In the genomic region with DNA sequence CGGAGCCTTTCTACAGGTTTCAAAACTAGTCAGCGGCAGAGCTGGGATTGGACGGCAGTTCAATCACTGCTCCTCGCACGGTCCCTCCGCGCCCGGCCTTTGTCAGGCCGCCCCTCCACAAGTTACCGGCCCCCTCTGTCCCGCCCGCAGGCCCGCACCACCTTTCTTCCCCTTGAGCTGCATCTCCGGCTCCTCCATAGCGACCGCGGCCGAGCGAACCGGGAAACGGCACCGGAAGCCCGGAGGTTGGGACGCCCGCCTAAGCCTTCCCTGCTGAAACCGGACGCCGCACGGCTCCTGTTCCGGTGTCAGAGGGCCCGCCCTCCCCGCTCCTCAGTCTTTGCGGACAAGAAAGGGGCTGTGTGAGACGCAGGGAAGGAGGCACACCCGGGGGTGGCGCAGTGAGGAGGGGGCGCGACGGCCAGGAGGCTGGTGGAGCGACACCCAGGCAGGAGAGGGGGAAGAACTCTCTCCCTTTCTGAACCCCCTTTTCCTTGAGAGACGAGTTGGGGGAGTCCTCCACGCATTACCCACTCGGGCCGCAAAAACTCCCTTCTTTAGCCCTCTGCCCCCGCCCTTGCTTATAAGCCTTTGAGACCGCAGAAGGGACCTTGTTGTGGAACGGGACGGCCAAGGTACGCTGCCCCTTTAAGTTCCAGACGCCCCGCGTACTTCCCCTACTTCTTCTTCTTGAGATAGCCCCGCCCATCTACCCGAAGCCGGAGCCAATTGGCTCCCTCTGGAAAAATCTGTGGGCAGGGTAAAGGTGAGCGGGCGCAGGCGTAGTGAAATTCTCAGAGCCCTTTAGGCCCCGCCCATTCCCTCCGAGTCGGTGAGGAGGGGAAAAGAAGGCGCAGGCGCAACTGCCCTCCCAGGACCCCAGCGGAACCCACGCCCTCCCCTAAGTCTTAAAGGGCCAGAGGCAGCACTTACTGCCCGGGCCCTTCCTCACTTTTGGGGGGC, we compare ENCODE assay signal across 8 cellular contexts. TPM values are rescaled to one million over a fixed set of nuclear protein-coding genes. Genes with fewer than 3 reads are reported as not detected.
DNase-seq lines count a peak whose midpoint lies in the region; ATAC-seq and TF ChIP-seq lines count a peak whose summit lies in the region.

A gene (minus strand): TSS at position 233 of the 963 bp plus-strand sequence. CDS start 35 bp downstream, at position 198.
A gene with protein sequence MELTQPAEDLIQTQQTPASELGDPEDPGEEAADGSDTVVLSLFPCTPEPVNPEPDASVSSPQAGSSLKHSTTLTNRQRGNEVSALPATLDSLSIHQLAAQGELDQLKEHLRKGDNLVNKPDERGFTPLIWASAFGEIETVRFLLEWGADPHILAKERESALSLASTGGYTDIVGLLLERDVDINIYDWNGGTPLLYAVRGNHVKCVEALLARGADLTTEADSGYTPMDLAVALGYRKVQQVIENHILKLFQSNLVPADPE (plus strand): TSS at position 339 of the 963 bp plus-strand sequence. CDS start 1,689 bp downstream, outside the sequence.

- H3K9me3 ChIP-seq in left ventricle myocardium inferior (replicated peaks), result no peaks in the 10 kb centered on the region

- DNase-seq in NCI-H187 (lab: John Stamatoyannopoulos, UW) (peak; percentile 76 to 96), T-helper 2 cell (peak; percentile 96 to 99 (median 98)), left ventricle myocardium inferior (peak; percentile 99), progenitor cell of endocrine pancreas (ENCODE audit: low spot score, unreplicated experiment) (peak; percentile 98), ureter (ENCODE audit: low spot score) (peak; percentile 99)

- intact Hi-C loops in left ventricle myocardium inferior (cut with micrococcal nuclease), result no loop called here

- peak within 1 kb of the TSS; percentile 97 for H3K27ac Mint-ChIP-seq in progenitor cell of endocrine pancreas

- TF ChIP-seq CTCF in left ventricle myocardium inferior (IDR thresholded peaks at IDR 0.05; ENCODE audit: borderline replicate concordance) (no peak), progenitor cell of endocrine pancreas (IDR thresholded peaks at IDR 0.05; ENCODE audit: unreplicated experiment) (no peak)

- H3K27me3 ChIP-seq in left ventricle myocardium inferior (ENCODE audit: low read depth), result no peaks in the 10 kb centered on the region

- H3K4me3 ChIP-seq in left ventricle myocardium inferior, result peak within 1 kb of the TSS; percentile 86

- peak within 1 kb of the TSS; percentile 100 for H3K27ac ChIP-seq in angular gyrus (ENCODE audit: low read depth, low read length)
- H3K27ac ChIP-seq in left ventricle myocardium inferior (replicated peaks), result peak within 1 kb of the TSS; percentile 100

- no peaks in the 10 kb centered on the region for H3K9me3 Mint-ChIP-seq in progenitor cell of endocrine pancreas (ENCODE audit: low read depth)

- H3K4me1 ChIP-seq in left ventricle myocardium inferior, result peaks cover 61% of the 10 kb centered on the region

- peaks cover 14% of the 10 kb centered on the region for H3K4me1 Mint-ChIP-seq in progenitor cell of endocrine pancreas (ENCODE audit: low read depth)

- peak within 1 kb of the TSS; percentile 98 for H3K4me3 Mint-ChIP-seq in progenitor cell of endocrine pancreas (ENCODE audit: low read depth)

- peaks cover 6% of the 10 kb centered on the region for H3K36me3 Mint-ChIP-seq in progenitor cell of endocrine pancreas (ENCODE audit: insufficient read depth)

- H3K36me3 ChIP-seq in left ventricle myocardium inferior, result peaks cover 12% of the 10 kb centered on the region

- ATAC-seq in GM18498 (IDR thresholded peaks at IDR 0.05; ENCODE audit: unreplicated experiment), result peak; percentile 80
- peak; percentile 74 for ATAC-seq in HG02938 (IDR thresholded peaks at IDR 0.05; ENCODE audit: unreplicated experiment)

- no peaks in the 10 kb centered on the region for H3K27me3 Mint-ChIP-seq in progenitor cell of endocrine pancreas

RNA-seq across cellular contexts. Expression of the first gene that starts in this region (rescaled TPM):
- total RNA-seq in left ventricle myocardium inferior, result 20.2 TPM
- 28.9 and 33.9 TPM in 2 replicates for total RNA-seq in progenitor cell of endocrine pancreas
- 58.0 TPM for total RNA-seq in ureter

RNA-seq across cellular contexts. Expression of the second gene that starts in this region (rescaled TPM):
- total RNA-seq in left ventricle myocardium inferior (37.2 TPM), progenitor cell of endocrine pancreas (134 and 135 TPM in 2 replicates), ureter (50.6 TPM)

Comparison
In these comparisons a context has a peak if more than half of its experiments do, and no peak if none do; other contexts are left out.
1. Peak in every context shown above with its lines: DNase-seq, ATAC-seq, H3K4me3 ChIP-seq and H3K27ac ChIP-seq.